In genomic region chr1:207025144-207025880, GRCh38 we compare ENCODE assay signal across 1 cellular context.
TF ChIP-seq lines count a peak whose summit lies in the region.

No MANE protein-coding gene starts in this region.

TF ChIP-seq in HepG2, 621 proteins besides CTCF, POLR2A, EP300 and RAD21 (continued from another document):
- TF ChIP-seq ZNF407 (CRISPR knock-in tag; IDR thresholded peaks at IDR 0.05; ENCODE audit: not compliant biosample characterization) (no peak), KAT7 (CRISPR knock-in tag; IDR thresholded peaks at IDR 0.05; ENCODE audit: borderline replicate concordance) (no peak), PAX8 (CRISPR knock-in tag; IDR thresholded peaks at IDR 0.05; ENCODE audit: borderline replicate concordance) (no peak), TEAD2 (CRISPR knock-in tag; IDR thresholded peaks at IDR 0.05) (no peak), POLR2AphosphoS5 (IDR thresholded peaks at IDR 0.05; ENCODE audit: low read depth, low read length) (no peak), POLR2G (IDR thresholded peaks at IDR 0.05; ENCODE audit: low read depth, low read length) (no peak), TERF1 (CRISPR knock-in tag; IDR thresholded peaks at IDR 0.05) (no peak), GTF3A (CRISPR knock-in tag; conservative IDR thresholded peaks at IDR 0.05) (no peak), DNMT3B (CRISPR knock-in tag; conservative IDR thresholded peaks at IDR 0.05) (no peak), MXD1 (CRISPR knock-in tag; IDR thresholded peaks at IDR 0.05) (no peak), FOXC1 (CRISPR knock-in tag; IDR thresholded peaks at IDR 0.05; ENCODE audit: borderline replicate concordance) (no peak), ZNF543 (CRISPR knock-in tag; IDR thresholded peaks at IDR 0.05) (no peak), HCFC1 (IDR thresholded peaks at IDR 0.05; ENCODE audit: low read depth, low read length) (no peak), ATAD3A (CRISPR knock-in tag; IDR thresholded peaks at IDR 0.05) (no peak), EZH2 (conservative IDR thresholded peaks at IDR 0.05; ENCODE audit: low read depth, low read length) (no peak), KLF16 (CRISPR knock-in tag; IDR thresholded peaks at IDR 0.05) (0 out of 4 replicates have a peak, but pooled peaks of 1 of the 2 experiments have one; percentile 54), SNAPC5 (CRISPR knock-in tag; IDR thresholded peaks at IDR 0.05; ENCODE audit: borderline replicate concordance) (no peak), ZSCAN9 (CRISPR knock-in tag; IDR thresholded peaks at IDR 0.05; ENCODE audit: borderline replicate concordance) (no peak), ZNF784 (CRISPR knock-in tag; IDR thresholded peaks at IDR 0.05; ENCODE audit: borderline replicate concordance) (no peak), NR2F2 (IDR thresholded peaks at IDR 0.05; ENCODE audit: borderline replicate concordance, low read depth) (peak; percentile 75; the same call in 1 of the 2 replicates), GLMP (CRISPR knock-in tag; IDR thresholded peaks at IDR 0.05; ENCODE audit: borderline replicate concordance) (no peak), ZNF576 (CRISPR knock-in tag; IDR thresholded peaks at IDR 0.05) (no peak), SP140L (CRISPR knock-in tag; IDR thresholded peaks at IDR 0.05; ENCODE audit: borderline replicate concordance) (no peak), TRIM22 (IDR thresholded peaks at IDR 0.05) (no peak), CSRNP2 (CRISPR knock-in tag; conservative IDR thresholded peaks at IDR 0.05; ENCODE audit: low read depth) (no peak), CCAR2 (optimal IDR thresholded peaks at IDR 0.05; ENCODE audit: low read depth, low read length) (no peak), HBP1 (CRISPR knock-in tag; IDR thresholded peaks at IDR 0.05; ENCODE audit: low read depth) (no peak), GLI4 (CRISPR knock-in tag; IDR thresholded peaks at IDR 0.05; ENCODE audit: borderline replicate concordance) (no peak), HMG20B (CRISPR knock-in tag; conservative IDR thresholded peaks at IDR 0.05) (0 out of 2 replicates have a peak, but pooled peaks have one; percentile 17), SRSF1 (optimal IDR thresholded peaks at IDR 0.05; ENCODE audit: low read depth, low read length) (no peak), ZBTB8A (CRISPR knock-in tag; IDR thresholded peaks at IDR 0.05; ENCODE audit: borderline replicate concordance, low read depth) (no peak), HNF1A (IDR thresholded peaks at IDR 0.05; ENCODE audit: low read depth) (peak; percentile 34; the same call in 1 of the 2 replicates), HNF1A (CRISPR knock-in tag; IDR thresholded peaks at IDR 0.05; ENCODE audit: borderline replicate concordance) (no peak; the same call in 1 of the 2 replicates), SAFB2 (CRISPR knock-in tag; IDR thresholded peaks at IDR 0.05; ENCODE audit: borderline replicate concordance, low read depth) (no peak)
